In the genomic region with DNA sequence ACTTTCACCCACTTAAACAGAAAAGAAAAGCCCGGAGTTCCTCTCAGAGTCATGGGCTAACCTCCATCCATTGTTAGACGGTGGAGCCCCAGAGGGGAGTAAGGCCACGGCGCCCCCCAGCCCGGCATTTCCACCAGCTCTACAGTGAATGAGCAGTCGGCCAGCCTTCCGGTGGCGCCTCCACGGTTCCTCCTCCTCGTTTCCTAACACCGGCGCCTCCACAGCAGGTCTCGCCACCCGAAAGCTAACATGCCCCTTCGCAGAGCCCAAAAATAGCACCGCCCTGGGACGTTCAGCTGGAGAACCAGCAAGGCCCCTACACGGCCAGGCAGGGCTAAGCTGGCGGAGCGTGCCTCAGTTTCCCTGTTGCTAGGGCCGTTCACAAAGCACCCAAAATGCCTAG, we compare ENCODE assay signal across 1 cellular context.
TF ChIP-seq lines count a peak whose summit lies in the region.

No MANE protein-coding gene starts in this region.

TF ChIP-seq in HepG2, 621 proteins besides CTCF, POLR2A, EP300 and RAD21 (continued from another document and continues in another):
- TF ChIP-seq, protein P1, sequence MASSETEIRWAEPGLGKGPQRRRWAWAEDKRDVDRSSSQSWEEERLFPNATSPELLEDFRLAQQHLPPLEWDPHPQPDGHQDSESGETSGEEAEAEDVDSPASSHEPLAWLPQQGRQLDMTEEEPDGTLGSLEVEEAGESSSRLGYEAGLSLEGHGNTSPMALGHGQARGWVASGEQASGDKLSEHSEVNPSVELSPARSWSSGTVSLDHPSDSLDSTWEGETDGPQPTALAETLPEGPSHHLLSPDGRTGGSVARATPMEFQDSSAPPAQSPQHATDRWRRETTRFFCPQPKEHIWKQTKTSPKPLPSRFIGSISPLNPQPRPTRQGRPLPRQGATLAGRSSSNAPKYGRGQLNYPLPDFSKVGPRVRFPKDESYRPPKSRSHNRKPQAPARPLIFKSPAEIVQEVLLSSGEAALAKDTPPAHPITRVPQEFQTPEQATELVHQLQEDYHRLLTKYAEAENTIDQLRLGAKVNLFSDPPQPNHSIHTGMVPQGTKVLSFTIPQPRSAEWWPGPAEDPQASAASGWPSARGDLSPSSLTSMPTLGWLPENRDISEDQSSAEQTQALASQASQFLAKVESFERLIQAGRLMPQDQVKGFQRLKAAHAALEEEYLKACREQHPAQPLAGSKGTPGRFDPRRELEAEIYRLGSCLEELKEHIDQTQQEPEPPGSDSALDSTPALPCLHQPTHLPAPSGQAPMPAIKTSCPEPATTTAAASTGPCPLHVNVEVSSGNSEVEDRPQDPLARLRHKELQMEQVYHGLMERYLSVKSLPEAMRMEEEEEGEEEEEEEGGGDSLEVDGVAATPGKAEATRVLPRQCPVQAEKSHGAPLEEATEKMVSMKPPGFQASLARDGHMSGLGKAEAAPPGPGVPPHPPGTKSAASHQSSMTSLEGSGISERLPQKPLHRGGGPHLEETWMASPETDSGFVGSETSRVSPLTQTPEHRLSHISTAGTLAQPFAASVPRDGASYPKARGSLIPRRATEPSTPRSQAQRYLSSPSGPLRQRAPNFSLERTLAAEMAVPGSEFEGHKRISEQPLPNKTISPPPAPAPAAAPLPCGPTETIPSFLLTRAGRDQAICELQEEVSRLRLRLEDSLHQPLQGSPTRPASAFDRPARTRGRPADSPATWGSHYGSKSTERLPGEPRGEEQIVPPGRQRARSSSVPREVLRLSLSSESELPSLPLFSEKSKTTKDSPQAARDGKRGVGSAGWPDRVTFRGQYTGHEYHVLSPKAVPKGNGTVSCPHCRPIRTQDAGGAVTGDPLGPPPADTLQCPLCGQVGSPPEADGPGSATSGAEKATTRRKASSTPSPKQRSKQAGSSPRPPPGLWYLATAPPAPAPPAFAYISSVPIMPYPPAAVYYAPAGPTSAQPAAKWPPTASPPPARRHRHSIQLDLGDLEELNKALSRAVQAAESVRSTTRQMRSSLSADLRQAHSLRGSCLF (CRISPR knock-in tag; IDR thresholded peaks at IDR 0.05; ENCODE audit: borderline replicate concordance) = no peak
- TF ChIP-seq ZMYM4 (CRISPR knock-in tag; IDR thresholded peaks at IDR 0.05) (no peak), SRY (CRISPR knock-in tag; IDR thresholded peaks at IDR 0.05) (no peak), SOX5 (CRISPR knock-in tag; IDR thresholded peaks at IDR 0.05; ENCODE audit: borderline replicate concordance) (peak; percentile 8; the same call in 1 of the 2 replicates), DPF2 (CRISPR knock-in tag; IDR thresholded peaks at IDR 0.05; ENCODE audit: borderline replicate concordance, low read depth) (no peak), THRA (CRISPR knock-in tag; IDR thresholded peaks at IDR 0.05; ENCODE audit: borderline replicate concordance) (peak; percentile 23; the same call in 1 of the 2 replicates), PHF5A (CRISPR knock-in tag; IDR thresholded peaks at IDR 0.05; ENCODE audit: low read depth, unreplicated experiment) (no peak), EEA1 (CRISPR knock-in tag; IDR thresholded peaks at IDR 0.05; ENCODE audit: borderline replicate concordance) (0 out of 2 replicates have a peak, but pooled peaks have one; percentile 30), REXO4 (CRISPR knock-in tag; IDR thresholded peaks at IDR 0.05; ENCODE audit: borderline replicate concordance) (0 out of 2 replicates have a peak, but pooled peaks have one; percentile 68), PRDM15 (CRISPR knock-in tag; IDR thresholded peaks at IDR 0.05) (0 out of 2 replicates have a peak, but pooled peaks have one; percentile 15), ZFY (CRISPR knock-in tag; IDR thresholded peaks at IDR 0.05) (no peak; the same call in 1 of the 2 replicates), FOXA1 (IDR thresholded peaks at IDR 0.05) (no peak), FOXA1 (CRISPR knock-in tag; IDR thresholded peaks at IDR 0.05) (no peak), SAFB2 (CRISPR knock-in tag; IDR thresholded peaks at IDR 0.05; ENCODE audit: borderline replicate concordance, low read depth) (no peak), ZNF275 (CRISPR knock-in tag; IDR thresholded peaks at IDR 0.05; ENCODE audit: borderline replicate concordance) (peak; percentile 56; the same call in 1 of the 2 replicates), NR2F6 (IDR thresholded peaks at IDR 0.05) (no peak), NR2F6 (CRISPR knock-in tag; IDR thresholded peaks at IDR 0.05) (peak; percentile 23; the same call in 1 of the 2 replicates), ZBTB21 (CRISPR knock-in tag; IDR thresholded peaks at IDR 0.05) (no peak), ZNF614 (CRISPR knock-in tag; IDR thresholded peaks at IDR 0.05; ENCODE audit: borderline replicate concordance) (no peak), ZBTB38 (CRISPR knock-in tag; IDR thresholded peaks at IDR 0.05) (peak; percentile 17; the same call in 1 of the 2 replicates), ZNF335 (CRISPR knock-in tag; IDR thresholded peaks at IDR 0.05) (no peak), ZNF652 (CRISPR knock-in tag; IDR thresholded peaks at IDR 0.05; ENCODE audit: borderline replicate concordance, low read depth) (no peak), XRCC5 (optimal IDR thresholded peaks at IDR 0.05; ENCODE audit: low read length) (peak; percentile 10), ZNF451 (CRISPR knock-in tag; IDR thresholded peaks at IDR 0.05) (peak; percentile 18; the same call in 1 of the 2 replicates), MAF1 (CRISPR knock-in tag; IDR thresholded peaks at IDR 0.05; ENCODE audit: borderline replicate concordance) (no peak), KLF16 (CRISPR knock-in tag; IDR thresholded peaks at IDR 0.05) (no peak), MEF2D (CRISPR knock-in tag; IDR thresholded peaks at IDR 0.05) (0 out of 2 replicates have a peak, but pooled peaks have one; percentile 32), SAP130 (CRISPR knock-in tag; IDR thresholded peaks at IDR 0.05; ENCODE audit: low read depth) (peak; percentile 18), MTF2 (CRISPR knock-in tag; IDR thresholded peaks at IDR 0.05; ENCODE audit: borderline replicate concordance) (no peak), ZBTB7B (CRISPR knock-in tag; IDR thresholded peaks at IDR 0.05) (peak; percentile 7; the same call in 1 of the 2 replicates)
- TF ChIP-seq, protein P2, sequence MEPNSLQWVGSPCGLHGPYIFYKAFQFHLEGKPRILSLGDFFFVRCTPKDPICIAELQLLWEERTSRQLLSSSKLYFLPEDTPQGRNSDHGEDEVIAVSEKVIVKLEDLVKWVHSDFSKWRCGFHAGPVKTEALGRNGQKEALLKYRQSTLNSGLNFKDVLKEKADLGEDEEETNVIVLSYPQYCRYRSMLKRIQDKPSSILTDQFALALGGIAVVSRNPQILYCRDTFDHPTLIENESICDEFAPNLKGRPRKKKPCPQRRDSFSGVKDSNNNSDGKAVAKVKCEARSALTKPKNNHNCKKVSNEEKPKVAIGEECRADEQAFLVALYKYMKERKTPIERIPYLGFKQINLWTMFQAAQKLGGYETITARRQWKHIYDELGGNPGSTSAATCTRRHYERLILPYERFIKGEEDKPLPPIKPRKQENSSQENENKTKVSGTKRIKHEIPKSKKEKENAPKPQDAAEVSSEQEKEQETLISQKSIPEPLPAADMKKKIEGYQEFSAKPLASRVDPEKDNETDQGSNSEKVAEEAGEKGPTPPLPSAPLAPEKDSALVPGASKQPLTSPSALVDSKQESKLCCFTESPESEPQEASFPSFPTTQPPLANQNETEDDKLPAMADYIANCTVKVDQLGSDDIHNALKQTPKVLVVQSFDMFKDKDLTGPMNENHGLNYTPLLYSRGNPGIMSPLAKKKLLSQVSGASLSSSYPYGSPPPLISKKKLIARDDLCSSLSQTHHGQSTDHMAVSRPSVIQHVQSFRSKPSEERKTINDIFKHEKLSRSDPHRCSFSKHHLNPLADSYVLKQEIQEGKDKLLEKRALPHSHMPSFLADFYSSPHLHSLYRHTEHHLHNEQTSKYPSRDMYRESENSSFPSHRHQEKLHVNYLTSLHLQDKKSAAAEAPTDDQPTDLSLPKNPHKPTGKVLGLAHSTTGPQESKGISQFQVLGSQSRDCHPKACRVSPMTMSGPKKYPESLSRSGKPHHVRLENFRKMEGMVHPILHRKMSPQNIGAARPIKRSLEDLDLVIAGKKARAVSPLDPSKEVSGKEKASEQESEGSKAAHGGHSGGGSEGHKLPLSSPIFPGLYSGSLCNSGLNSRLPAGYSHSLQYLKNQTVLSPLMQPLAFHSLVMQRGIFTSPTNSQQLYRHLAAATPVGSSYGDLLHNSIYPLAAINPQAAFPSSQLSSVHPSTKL (CRISPR knock-in tag; IDR thresholded peaks at IDR 0.05) = no peak
- TF ChIP-seq, protein P3, sequence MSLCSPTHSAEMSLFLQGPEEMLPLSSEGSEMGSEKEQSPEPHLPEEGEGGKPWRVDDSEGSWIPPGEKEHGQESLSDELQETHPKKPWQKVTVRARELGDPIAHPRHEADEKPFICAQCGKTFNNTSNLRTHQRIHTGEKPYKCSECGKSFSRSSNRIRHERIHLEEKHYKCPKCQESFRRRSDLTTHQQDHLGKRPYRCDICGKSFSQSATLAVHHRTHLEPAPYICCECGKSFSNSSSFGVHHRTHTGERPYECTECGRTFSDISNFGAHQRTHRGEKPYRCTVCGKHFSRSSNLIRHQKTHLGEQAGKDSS (CRISPR knock-in tag; IDR thresholded peaks at IDR 0.05; ENCODE audit: borderline replicate concordance, low read depth) = 0 out of 2 replicates have a peak, but pooled peaks have one; percentile 23
- TF ChIP-seq, protein P4, sequence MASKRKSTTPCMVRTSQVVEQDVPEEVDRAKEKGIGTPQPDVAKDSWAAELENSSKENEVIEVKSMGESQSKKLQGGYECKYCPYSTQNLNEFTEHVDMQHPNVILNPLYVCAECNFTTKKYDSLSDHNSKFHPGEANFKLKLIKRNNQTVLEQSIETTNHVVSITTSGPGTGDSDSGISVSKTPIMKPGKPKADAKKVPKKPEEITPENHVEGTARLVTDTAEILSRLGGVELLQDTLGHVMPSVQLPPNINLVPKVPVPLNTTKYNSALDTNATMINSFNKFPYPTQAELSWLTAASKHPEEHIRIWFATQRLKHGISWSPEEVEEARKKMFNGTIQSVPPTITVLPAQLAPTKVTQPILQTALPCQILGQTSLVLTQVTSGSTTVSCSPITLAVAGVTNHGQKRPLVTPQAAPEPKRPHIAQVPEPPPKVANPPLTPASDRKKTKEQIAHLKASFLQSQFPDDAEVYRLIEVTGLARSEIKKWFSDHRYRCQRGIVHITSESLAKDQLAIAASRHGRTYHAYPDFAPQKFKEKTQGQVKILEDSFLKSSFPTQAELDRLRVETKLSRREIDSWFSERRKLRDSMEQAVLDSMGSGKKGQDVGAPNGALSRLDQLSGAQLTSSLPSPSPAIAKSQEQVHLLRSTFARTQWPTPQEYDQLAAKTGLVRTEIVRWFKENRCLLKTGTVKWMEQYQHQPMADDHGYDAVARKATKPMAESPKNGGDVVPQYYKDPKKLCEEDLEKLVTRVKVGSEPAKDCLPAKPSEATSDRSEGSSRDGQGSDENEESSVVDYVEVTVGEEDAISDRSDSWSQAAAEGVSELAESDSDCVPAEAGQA (IDR thresholded peaks at IDR 0.05; ENCODE audit: low read depth) = no peak
- TF ChIP-seq, protein P4 (CRISPR knock-in tag; IDR thresholded peaks at IDR 0.05; ENCODE audit: borderline replicate concordance) = no peak
